ENCODE assay signal across 25 cellular contexts in genomic region chr19:31803819-31804446, GRCh38.
"Had no signal": no experiment of that assay in that cellular context is flagged by ENCODE, and none has a peak within 500 bp of the region (broad histone marks: within the 10 kb centered on the region; RNA-seq: fewer than 3 reads in every experiment).

No MANE protein-coding gene starts in this region.

- H3K36me3 ChIP-seq: ascending aorta, SJCRH30, WERI-Rb-1 had no signal

- H3K4me1 ChIP-seq: ascending aorta had no signal

- DNase-seq: activated CD4-positive, alpha-beta T cell treated with anti-CD3 and anti-CD28 coated beads, Interleukin-2, amount 10 ng/mL, durations not matched to agents 24 days and 14 days; activated CD4-positive, alpha-beta T cell treated with anti-CD3 and anti-CD28 coated beads, Interleukin-2, amount 50 U/mL, for 48 hours; activated CD4-positive, CD25-positive, alpha-beta regulatory T cell; activated CD8-positive, alpha-beta T cell treated with anti-CD3 and anti-CD28 coated beads, Interleukin-2, amount 10 ng/mL, durations not matched to agents 7 days and 5 days; activated gamma-delta T cell; activated naive CD4-positive, alpha-beta T cell treated with Interleukin-2 at 50 U/mL for 16 hours; activated naive CD8-positive, alpha-beta T cell treated with anti-CD3 and anti-CD28 coated beads, Interleukin-2, amount 10 ng/mL, durations not matched to agents 7 days and 5 days; activated T-cell treated with anti-CD3 and anti-CD28 coated beads, Interleukin-2, amount 50 U/mL, for 24 hours; amygdala; MM.1S; MV-4-11; NCI-H1092; NCI-H1436 treated with DMSO at 0.1 percent for 48 hours; NCI-H1694 treated with DMSO at 0.1 percent for 48 hours; NCI-H2029; NCI-H345; NCI-H524 treated with DMSO at 0.1 percent for 48 hours; SHP77; T1000; WERI-Rb-1 had no signal

- H3K9me3 ChIP-seq: ascending aorta, SJCRH30 had no signal

- H3K27ac ChIP-seq: ascending aorta, KMS-11, SJCRH30, SK-N-MC, WERI-Rb-1 had no signal

- H3K4me2 ChIP-seq: KMS-11 had no signal

- H3K4me3 ChIP-seq: ascending aorta, SJCRH30, SK-N-MC had no signal

- ATAC-seq: activated CD8-positive, alpha-beta T cell treated with anti-CD3 and anti-CD28 coated beads, Interleukin-2, amount 10 ng/mL, durations not matched to agents 7 days and 5 days; Panc1 had no signal

- H3K9ac ChIP-seq: KMS-11 had no signal

- H3K27me3 ChIP-seq: ascending aorta, SJCRH30 had no signal
